In genomic region chr17:76781056-76781982, GRCh38 we compare ENCODE assay signal across 17 cellular contexts. TPM values are rescaled to one million over a fixed set of nuclear protein-coding genes. Genes with fewer than 3 reads are reported as not detected.
DNase-seq lines count a peak whose midpoint lies in the region; ATAC-seq, FAIRE-seq and TF ChIP-seq lines count a peak whose summit lies in the region.
"Had no signal": no experiment of that assay in that cellular context is flagged by ENCODE, and none has a peak within 500 bp of the region (broad histone marks: within the 10 kb centered on the region; RNA-seq: fewer than 3 reads in every experiment).

No MANE protein-coding gene starts in this region.

- H3K4me3 ChIP-seq in SK-N-SH (ENCODE audit: low read depth in 2 of 2, low read length in 1 of 2): no peak overlapping the region
- no peak overlapping the region for H3K4me3 ChIP-seq in smooth muscle cell
- H3K4me3 ChIP-seq: ovary had no signal

- H2AFZ ChIP-seq in SK-N-SH (ENCODE audit: low read depth) (no peak overlapping the region), smooth muscle cell (ENCODE audit: low read depth) (no peak overlapping the region)

- no peaks in the 10 kb centered on the region for H3K9me3 Mint-ChIP-seq in WTC11
- no peaks in the 10 kb centered on the region for H3K9me3 Mint-ChIP-seq in activated T-cell treated with anti-CD3 and anti-CD28 coated beads, Interleukin-2, amount 50 U/mL, for 72 hours
- H3K9me3 Mint-ChIP-seq: activated B cell treated with CpG ODN at 0.5 μM for 24 hours, immature natural killer cell, mesothelial cell of epicardium had no signal

- H3K4me2 ChIP-seq in SK-N-SH: no peak overlapping the region
- H3K4me2 ChIP-seq in smooth muscle cell: no peak overlapping the region

- H3K9ac ChIP-seq in SK-N-SH: no peak overlapping the region
- H3K9ac ChIP-seq in smooth muscle cell (ENCODE audit: low read depth): no peak overlapping the region

- POLR2A ChIA-PET in SK-N-SH (lab: Yijun Ruan, JAX) (no interaction called here), WTC11 (lab: Charles Lee) (no interaction called here), HEK293T (lab: Yijun Ruan, JAX) (interaction anchor here (0.7 kb wide), 1 partner anchor 44 kb away, joined by 3 read pairs; the partner anchor contains the start of gene MFSD11)

- TF ChIP-seq EP300 in SK-N-SH (IDR thresholded peaks at IDR 0.05; ENCODE audit: borderline replicate concordance in 1 of 2, low read depth in 1 of 2, low read length in 1 of 2): no peak

- H4K20me1 ChIP-seq in SK-N-SH (ENCODE audit: insufficient read depth): no peaks in the 10 kb centered on the region
- no peaks in the 10 kb centered on the region for H4K20me1 ChIP-seq in smooth muscle cell (ENCODE audit: low read depth)

- H3K79me2 ChIP-seq in SK-N-SH (ENCODE audit: insufficient read depth) (no peaks in the 10 kb centered on the region), smooth muscle cell (ENCODE audit: low read depth) (peaks cover 5% of the 10 kb centered on the region)

- FAIRE-seq in HTR-8/SVneo (lab: Jason Lieb, UNC): peak; percentile 31

- WGBS in SK-N-SH (ENCODE audit: low lambda C conversion rate): 87% methylated on average over 12 of the region's 12 CpGs
- 90% methylated on average over 12 of the region's 12 CpGs for WGBS in smooth muscle cell (ENCODE audit: low lambda C conversion rate)

- H3K36me3 ChIP-seq in SK-N-SH (replicated peaks in 1 of 2; ENCODE audit: control insufficient read depth in 1 of 2, insufficient read depth in 2 of 2, low read length in 1 of 2) (peaks cover 17 to 26% of the 10 kb centered on the region in 2 experiments), smooth muscle cell (ENCODE audit: low read depth) (peaks cover 4% of the 10 kb centered on the region)
- H3K36me3 ChIP-seq: ovary had no signal

- TF ChIP-seq CTCF in SK-N-SH (IDR thresholded peaks at IDR 0.05) (no peak), WTC11 (IDR thresholded peaks at IDR 0.05) (no peak), smooth muscle cell (IDR thresholded peaks at IDR 0.05; ENCODE audit: borderline replicate concordance, insufficient read depth, poor library complexity, severe bottlenecking) (no peak)

- peaks cover 16% of the 10 kb centered on the region for H3K36me3 Mint-ChIP-seq in WTC11
- peaks cover 5 to 9% of the 10 kb centered on the region in 2 donors for H3K36me3 Mint-ChIP-seq in activated T-cell treated with anti-CD3 and anti-CD28 coated beads, Interleukin-2, amount 50 U/mL, for 72 hours (ENCODE audit: insufficient read depth in 2 of 2)

- no peaks in the 10 kb centered on the region for H3K4me1 Mint-ChIP-seq in WTC11
- H3K4me1 Mint-ChIP-seq in activated T-cell treated with anti-CD3 and anti-CD28 coated beads, Interleukin-2, amount 50 U/mL, for 72 hours (ENCODE audit: low read depth): no peaks in the 10 kb centered on the region
- H3K4me1 Mint-ChIP-seq: activated B cell treated with CpG ODN at 0.5 μM for 24 hours, immature natural killer cell, mesothelial cell of epicardium had no signal

- no peak for DNase-seq in SK-N-SH
- DNase-seq in HTR-8/SVneo (ENCODE audit: insufficient read length, low spot score): no peak
- no peak for DNase-seq in WTC11 (ENCODE audit: low spot score)
- DNase-seq in myocyte (ENCODE audit: low read depth): peak; percentile 21
- no peak for DNase-seq in smooth muscle cell (lab: John Stamatoyannopoulos, UW; ENCODE audit: unreplicated experiment)
- DNase-seq in activated T-cell treated with anti-CD3 and anti-CD28 coated beads, Interleukin-2, amount 50 U/mL, for 72 hours: no peak
- no peak for DNase-seq in HEK293T (ENCODE audit: extremely low spot score)
- DNase-seq: activated B cell treated with CpG ODN at 0.5 μM for 24 hours; activated T-cell treated with anti-CD3 and anti-CD28 coated beads, Interleukin-2, amount 50 U/mL, for 1 hour; COR-L47; effector CD8-positive, alpha-beta T cell; foreskin melanocyte; immature natural killer cell; NK-92 treated with Interleukin-12 subunit alpha and Interleukin-12 subunit beta, amount 100 ng/mL, for 24 hours; ovary had no signal

- H3K9me3 ChIP-seq in SK-N-SH (no peaks in the 10 kb centered on the region), smooth muscle cell (replicated peaks; ENCODE audit: low read depth) (no peaks in the 10 kb centered on the region)
- H3K9me3 ChIP-seq: ovary had no signal

- H3K27ac Mint-ChIP-seq in WTC11: peak overlapping the region; percentile 42; the same call in 1 of the 2 replicates
- H3K27ac Mint-ChIP-seq in activated T-cell treated with anti-CD3 and anti-CD28 coated beads, Interleukin-2, amount 50 U/mL, for 72 hours: no peak overlapping the region
- H3K27ac Mint-ChIP-seq: activated B cell treated with CpG ODN at 0.5 μM for 24 hours, immature natural killer cell, mesothelial cell of epicardium had no signal

- CTCF ChIA-PET in SK-N-SH (lab: Yijun Ruan, JAX): interaction anchor here (0.8 to 1.6 kb wide), 5 partner anchors 30 to 286 kb away, joined by 3 to 5 read pairs (median 4); partner anchors contain the start of gene MGAT5B
- CTCF ChIA-PET in WTC11 (lab: Charles Lee): interaction anchor here (0.6 to 1.1 kb wide), 5 partner anchors 15 to 643 kb away, joined by 3 to 4 read pairs (median 3); no protein-coding TSS in a partner anchor
- CTCF ChIA-PET in HEK293T (lab: Yijun Ruan, JAX): interaction anchor here (0.6 kb wide), 3 partner anchors 11 to 177 kb away, joined by 3 to 4 read pairs (median 3); no protein-coding TSS in a partner anchor

- no peaks in the 10 kb centered on the region for H3K9me2 ChIP-seq in SK-N-SH

- no peak; the same call in 1 of the 2 replicates for TF ChIP-seq RAD21 in SK-N-SH (IDR thresholded peaks at IDR 0.05; ENCODE audit: low read length)

- H3K4me1 ChIP-seq in SK-N-SH (ENCODE audit: control insufficient read depth in 1 of 2, insufficient read depth in 2 of 2, low read depth in 1 of 2, low read length in 1 of 2): no peaks in the 10 kb centered on the region
- no peaks in the 10 kb centered on the region for H3K4me1 ChIP-seq in smooth muscle cell (ENCODE audit: low read depth)

- no peaks in the 10 kb centered on the region for H3K27me3 Mint-ChIP-seq in WTC11 (ENCODE audit: low read depth)
- H3K27me3 Mint-ChIP-seq in activated T-cell treated with anti-CD3 and anti-CD28 coated beads, Interleukin-2, amount 50 U/mL, for 72 hours (ENCODE audit: low read depth): no peaks in the 10 kb centered on the region
- H3K27me3 Mint-ChIP-seq: activated B cell treated with CpG ODN at 0.5 μM for 24 hours had no signal

- H3K27ac ChIP-seq in SK-N-SH (ENCODE audit: low read depth in 2 of 2, low read length in 1 of 2): no peak overlapping the region
- no peak overlapping the region for H3K27ac ChIP-seq in smooth muscle cell (ENCODE audit: low read depth)
- H3K27ac ChIP-seq: ovary had no signal

- no peak overlapping the region for H3K4me3 Mint-ChIP-seq in WTC11
- H3K4me3 Mint-ChIP-seq in activated T-cell treated with anti-CD3 and anti-CD28 coated beads, Interleukin-2, amount 50 U/mL, for 72 hours: no peak overlapping the region
- H3K4me3 Mint-ChIP-seq: activated B cell treated with CpG ODN at 0.5 μM for 24 hours, immature natural killer cell, mesothelial cell of epicardium had no signal

- ATAC-seq in SK-N-SH treated with all-trans-retinoic acid at 6 μM for 48 hours (peak; percentile 47; the same call in 1 of the 3 replicates), WTC11 (peak; percentile 74)
- ATAC-seq in activated T-cell treated with anti-CD3 and anti-CD28 coated beads, Interleukin-2, amount 50 U/mL, for 72 hours (replicated peaks in 1 of 2): no peak

- no peaks in the 10 kb centered on the region for H3K27me3 ChIP-seq in SK-N-SH (ENCODE audit: insufficient read depth)
- no peaks in the 10 kb centered on the region for H3K27me3 ChIP-seq in smooth muscle cell (ENCODE audit: low read depth)
- H3K27me3 ChIP-seq: ovary had no signal

- peaks cover 4% of the 10 kb centered on the region for H3F3A ChIP-seq in SK-N-SH (replicated peaks; ENCODE audit: insufficient read depth)
- no peaks in the 10 kb centered on the region for H3F3A ChIP-seq in smooth muscle cell (ENCODE audit: low read depth)

TF ChIP-seq in SK-N-SH, 30 proteins besides CTCF, POLR2A, EP300 and RAD21:
- TF ChIP-seq MXI1 (IDR thresholded peaks at IDR 0.05; ENCODE audit: low read depth, low read length): no peak

TF ChIP-seq in WTC11, 78 proteins besides CTCF, POLR2A, EP300 and RAD21 (continues in another document):
- peak; percentile 82 for TF ChIP-seq ZNF121 (CRISPR knock-in tag; IDR thresholded peaks at IDR 0.05)

RNA-seq across cellular contexts. Expression of gene MFSD11, which starts 43.4 kb away (rescaled TPM):
- 22.7 and 28.3 TPM in 2 replicates for polyA plus RNA-seq in SK-N-SH (2012; rRNA removed)
- polyA plus RNA-seq in SK-N-SH (2012; cell fraction: cytosol; rRNA removed): 24.9 and 26.3 TPM in 2 replicates
- 28.4 and 31.2 TPM in 2 replicates for polyA plus RNA-seq in SK-N-SH (2012; cell fraction: nucleus; rRNA removed)
- 16.6 to 26.4 TPM (median 24.1 TPM) in 3 replicates for total RNA-seq in WTC11 (2021)
- 44.1 and 47.2 TPM in 2 replicates for total RNA-seq in myocyte
- 32.8 TPM for polyA plus RNA-seq in myocyte (2012)
- total RNA-seq in smooth muscle cell: 56.6 and 58.6 TPM in 2 replicates
- 28.1 and 31.9 TPM in 2 replicates for polyA plus RNA-seq in smooth muscle cell
- total RNA-seq in activated T-cell treated with anti-CD3 and anti-CD28 coated beads, Interleukin-2, amount 50 U/mL, for 72 hours: 10 to 100 TPM; 34.8 to 43.1 TPM

RNA-seq across cellular contexts. Expression of gene SRSF2, which starts 44.2 kb away (rescaled TPM):
- 211 and 271 TPM in 2 replicates for polyA plus RNA-seq in SK-N-SH (2012; rRNA removed)
- 162 and 197 TPM in 2 replicates for polyA plus RNA-seq in SK-N-SH (2012; cell fraction: cytosol; rRNA removed)
- polyA plus RNA-seq in SK-N-SH (2012; cell fraction: nucleus; rRNA removed): 1,226 and 1,940 TPM in 2 replicates
- total RNA-seq in WTC11 (2021): 355 to 410 TPM (median 407 TPM) in 3 replicates
- 154 and 180 TPM in 2 replicates for total RNA-seq in myocyte
- 124 TPM for polyA plus RNA-seq in myocyte (2012)
- 166 and 182 TPM in 2 replicates for total RNA-seq in smooth muscle cell
- polyA plus RNA-seq in smooth muscle cell: 109 and 110 TPM in 2 replicates
- 100 to 1,000 TPM; 260 to 275 TPM for total RNA-seq in activated T-cell treated with anti-CD3 and anti-CD28 coated beads, Interleukin-2, amount 50 U/mL, for 72 hours

RNA-seq across cellular contexts. Expression of gene METTL23, which starts 54.7 kb away (rescaled TPM):
- polyA plus RNA-seq in SK-N-SH (2012; rRNA removed) (75.9 and 96.8 TPM in 2 replicates), smooth muscle cell (46.2 and 47.1 TPM in 2 replicates)
- 87.6 and 89.2 TPM in 2 replicates for polyA plus RNA-seq in SK-N-SH (2012; cell fraction: cytosol; rRNA removed)
- polyA plus RNA-seq in SK-N-SH (2012; cell fraction: nucleus; rRNA removed): 80.8 and 107 TPM in 2 replicates
- total RNA-seq in WTC11 (2021) (43.3 to 48.5 TPM (median 48.3 TPM) in 3 replicates), myocyte (34.8 and 35.8 TPM in 2 replicates), smooth muscle cell (28.2 and 32.5 TPM in 2 replicates)
- polyA plus RNA-seq in myocyte (2012): 40.8 TPM
- total RNA-seq in activated T-cell treated with anti-CD3 and anti-CD28 coated beads, Interleukin-2, amount 50 U/mL, for 72 hours: 10 to 100 TPM; 25.4 to 30.7 TPM

RNA-seq across cellular contexts. Expression of gene JMJD6, which starts 54.9 kb away (rescaled TPM):
- polyA plus RNA-seq in SK-N-SH (2012; rRNA removed) (20.1 and 23.3 TPM in 2 replicates), smooth muscle cell (52.3 and 54.7 TPM in 2 replicates)
- polyA plus RNA-seq in SK-N-SH (2012; cell fraction: cytosol; rRNA removed): 15.2 and 15.7 TPM in 2 replicates
- 60.2 and 109 TPM in 2 replicates for polyA plus RNA-seq in SK-N-SH (2012; cell fraction: nucleus; rRNA removed)
- total RNA-seq in WTC11 (2021) (20.3 to 23.8 TPM (median 21.6 TPM) in 3 replicates), myocyte (22.5 and 33.8 TPM in 2 replicates), smooth muscle cell (32.0 and 32.7 TPM in 2 replicates)
- polyA plus RNA-seq in myocyte (2012): 31.8 TPM
- total RNA-seq in activated T-cell treated with anti-CD3 and anti-CD28 coated beads, Interleukin-2, amount 50 U/mL, for 72 hours: 10 to 100 TPM; 56.5 to 67.2 TPM

Comparison
In these comparisons a context has a peak if more than half of its experiments do, and no peak if none do; other contexts are left out.
1. ATAC-seq: peak in SK-N-SH treated with all-trans-retinoic acid at 6 μM for 48 hours (single experiment) and WTC11 (single experiment); none in activated T-cell treated with anti-CD3 and anti-CD28 coated beads, Interleukin-2, amount 50 U/mL, for 72 hours (0 of 2).